In the genomic region with DNA sequence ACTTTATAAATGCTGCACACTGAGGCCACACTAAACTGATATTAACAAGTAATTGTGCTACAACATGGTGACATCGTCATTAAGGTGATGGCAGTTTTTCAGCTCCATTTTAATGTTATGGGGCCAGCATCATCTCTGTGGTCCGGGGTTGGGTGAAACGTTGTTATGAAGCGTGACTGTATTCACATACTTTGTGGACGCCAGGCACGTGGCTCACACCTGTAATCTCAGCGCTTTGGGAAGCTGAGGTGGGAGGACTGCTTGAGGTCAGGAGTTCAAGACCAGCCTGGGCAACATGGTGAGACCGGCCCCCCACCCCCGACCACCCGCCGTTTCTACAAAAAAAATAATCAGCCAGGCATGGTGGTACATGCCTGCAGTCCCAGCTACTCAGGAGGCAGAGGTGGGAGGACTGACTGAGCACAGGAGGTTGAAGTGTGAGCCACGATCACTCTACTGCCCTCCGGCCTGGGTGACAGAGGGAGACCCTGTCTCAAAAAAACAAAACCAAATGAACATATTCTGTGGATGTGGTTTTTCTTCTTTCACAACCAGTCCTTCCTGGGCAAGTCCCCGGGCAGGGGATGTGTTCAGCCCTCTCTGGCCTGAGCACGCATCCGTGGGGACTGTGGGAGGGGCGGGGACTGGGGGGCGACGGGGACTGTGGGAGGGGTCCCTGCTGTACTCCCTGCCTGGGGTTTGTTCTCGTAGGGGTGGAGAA, we compare ENCODE assay signal across 15 cellular contexts. TPM values are rescaled to one million over a fixed set of nuclear protein-coding genes. Genes with fewer than 3 reads are reported as not detected.
DNase-seq lines count a peak whose midpoint lies in the region; ATAC-seq lines count a peak whose summit lies in the region.
"Had no signal": no experiment of that assay in that cellular context is flagged by ENCODE, and none has a peak within 500 bp of the region (broad histone marks: within the 10 kb centered on the region; RNA-seq: fewer than 3 reads in every experiment).

No MANE protein-coding gene starts in this region.

- ATAC-seq in Right ventricle myocardium superior (ENCODE audit: poor library complexity) = no peak
- ATAC-seq in T-cell (replicated peaks in 1 of 4) = peak in 2 of 4 experiments; percentile 28 to 35
- ATAC-seq in stimulated activated naive CD8-positive, alpha-beta T cell treated with anti-CD3 and anti-CD28 coated beads, Interleukin-15, amount 100 ng/mL, for 72 hours = peak; percentile 22

- intact Hi-C loops in cardiac septum (cut with DNase I) = no loop called here
- intact Hi-C loops in Right ventricle myocardium superior (cut with DNase I) = no loop called here

- H3K27me3 Mint-ChIP-seq in T-cell = no peaks in the 10 kb centered on the region
- no peaks in the 10 kb centered on the region for H3K27me3 Mint-ChIP-seq in stimulated activated naive CD8-positive, alpha-beta T cell treated with anti-CD3 and anti-CD28 coated beads, Interleukin-15, amount 100 ng/mL, for 72 hours
- H3K27me3 Mint-ChIP-seq: activated naive CD4-positive, alpha-beta T cell treated with anti-CD3 and anti-CD28 coated beads, Interleukin-2, amount 50 U/mL, for 24 hours; memory B cell had no signal

- H3K4me1 Mint-ChIP-seq in T-cell = peaks cover 16 to 35% (median 20%) of the 10 kb centered on the region in 3 donors
- peaks cover 16% of the 10 kb centered on the region for H3K4me1 Mint-ChIP-seq in stimulated activated naive CD8-positive, alpha-beta T cell treated with anti-CD3 and anti-CD28 coated beads, Interleukin-15, amount 100 ng/mL, for 72 hours
- H3K4me1 Mint-ChIP-seq: memory B cell had no signal

- peaks cover 0 to 3% (median 3%) of the 10 kb centered on the region in 3 donors for H3K9me3 Mint-ChIP-seq in T-cell
- H3K9me3 Mint-ChIP-seq in stimulated activated naive CD8-positive, alpha-beta T cell treated with anti-CD3 and anti-CD28 coated beads, Interleukin-15, amount 100 ng/mL, for 72 hours = no peaks in the 10 kb centered on the region
- H3K9me3 Mint-ChIP-seq: activated naive CD4-positive, alpha-beta T cell treated with anti-CD3 and anti-CD28 coated beads, Interleukin-2, amount 50 U/mL, for 24 hours; memory B cell had no signal

- DNase-seq in cardiac septum (ENCODE audit: low spot score) (peak; percentile 71), Right ventricle myocardium superior (no peak), T-cell (peak in 18 of 34 experiments; percentile 13 to 59 (median 33)), iPS-NIHi11 (ENCODE audit: low spot score) (peak; percentile 2), NCI-H2196 (lab: John Stamatoyannopoulos, UW; ENCODE audit: unreplicated experiment) (no peak), HK-2 (ENCODE audit: unreplicated experiment) (no peak), putamen (ENCODE audit: low spot score) (no peak)
- peak in 1 of 2 donors; percentile 7 for DNase-seq in stimulated activated naive CD8-positive, alpha-beta T cell treated with anti-CD3 and anti-CD28 coated beads, Interleukin-15, amount 100 ng/mL, for 72 hours
- DNase-seq: activated CD4-positive, CD25-positive, alpha-beta regulatory T cell treated with anti-CD3 and anti-CD28 coated beads, Interleukin-2, amount 50 U/mL, for 72 hours; NCI-H1694 treated with DMSO at 0.1 percent for 48 hours; NCI-H524 had no signal

- H3K4me3 Mint-ChIP-seq in T-cell = peak overlapping the region; percentile 25 to 71 (median 67)
- no peak overlapping the region for H3K4me3 Mint-ChIP-seq in stimulated activated naive CD8-positive, alpha-beta T cell treated with anti-CD3 and anti-CD28 coated beads, Interleukin-15, amount 100 ng/mL, for 72 hours
- H3K4me3 Mint-ChIP-seq: memory B cell had no signal

- peak overlapping the region; percentile 86 to 88 for H3K27ac Mint-ChIP-seq in T-cell
- peak overlapping the region in 1 of 2 donors; percentile 61 for H3K27ac Mint-ChIP-seq in stimulated activated naive CD8-positive, alpha-beta T cell treated with anti-CD3 and anti-CD28 coated beads, Interleukin-15, amount 100 ng/mL, for 72 hours

- POLR2A ChIA-PET in T-cell (lab: Charles Lee) = interaction anchor here (0.6 to 2.0 kb wide), 5 partner anchors 20 to 105 kb away, joined by 3 to 9 read pairs (median 3); no protein-coding TSS in a partner anchor

- CTCF ChIA-PET in T-cell (lab: Charles Lee) = interaction anchor here (0.6 to 1.5 kb wide), 5 partner anchors 29 to 115 kb away, joined by 3 to 10 read pairs (median 5); a partner anchor contains a TSS

- peaks cover 19% of the 10 kb centered on the region for H3K36me3 Mint-ChIP-seq in T-cell

RNA-seq across cellular contexts. Expression of a gene that starts 12.9 kb away (rescaled TPM):
- not detected for total RNA-seq in cardiac septum
- total RNA-seq in Right ventricle myocardium superior = not detected
- total RNA-seq in T-cell = 1 to 10 TPM in 1 of 5 donors, under 1 TPM in 1, not detected in 3; 0.80 to 1.4 TPM
- total RNA-seq: bronchial epithelial cell, LHCN-M2 had no signal

RNA-seq across cellular contexts. Expression of a gene that starts 29.3 kb away (rescaled TPM):
- 15.7 TPM for total RNA-seq in cardiac septum
- 19.0 TPM for total RNA-seq in Right ventricle myocardium superior
- 10 to 100 TPM; 48.6 to 58.3 (median 54.0) TPM for total RNA-seq in T-cell

RNA-seq across cellular contexts. Expression of a gene that starts 45.3 kb away (rescaled TPM):
- total RNA-seq in cardiac septum = not detected
- not detected for total RNA-seq in Right ventricle myocardium superior
- 1 to 10 TPM in 2 of 5 donors, under 1 TPM in 1, not detected in 2; 0.26 to 1.6 (median 1.4) TPM for total RNA-seq in T-cell
- total RNA-seq: bronchial epithelial cell, LHCN-M2 had no signal

Comparison
In these comparisons a context has a peak if more than half of its experiments do, and no peak if none do; other contexts are left out.
1. DNase-seq: peak in cardiac septum (single experiment), T-cell (18 of 34) and iPS-NIHi11 (single experiment); none in Right ventricle myocardium superior (single experiment), NCI-H2196 (single experiment), HK-2 (single experiment) and putamen (single experiment).
2. H3K4me3 Mint-ChIP-seq: peak in T-cell (3 of 3); none in stimulated activated naive CD8-positive, alpha-beta T cell treated with anti-CD3 and anti-CD28 coated beads, Interleukin-15, amount 100 ng/mL, for 72 hours (0 of 2).